Comparison of ENCODE assay signal across 9 cellular contexts in the genomic region with DNA sequence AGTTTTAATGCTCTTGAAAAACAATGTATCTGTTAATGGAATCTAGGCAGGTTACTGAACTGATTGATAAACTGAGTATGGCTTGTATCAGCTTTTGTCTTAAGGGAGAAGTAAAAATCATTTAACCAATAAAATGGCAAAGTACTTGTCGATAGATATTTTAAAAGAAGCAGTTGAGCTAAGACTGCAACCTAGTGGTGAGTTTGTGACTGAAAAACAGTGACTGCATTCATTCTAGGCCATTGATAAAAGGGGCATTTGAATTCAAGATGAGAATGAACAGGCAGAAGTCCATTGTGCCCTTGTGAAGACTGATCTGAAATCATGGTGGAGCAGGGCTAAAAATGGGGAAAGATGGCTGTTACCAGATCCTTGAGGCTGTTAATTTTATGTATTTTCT. TPM values are rescaled to one million over a fixed set of nuclear protein-coding genes. Genes with fewer than 3 reads are reported as not detected.
A peak's percentile ranks its signal among the peaks of the same experiment; 100 is the strongest.
DNase-seq lines count a peak whose midpoint lies in the region; ATAC-seq and TF ChIP-seq lines count a peak whose summit lies in the region.
"Had no signal": no experiment of that assay in that cellular context is flagged by ENCODE, and none has a peak within 500 bp of the region (broad histone marks: within the 10 kb centered on the region; RNA-seq: fewer than 3 reads in every experiment).

No MANE protein-coding gene starts in this region.

- no peaks in the 10 kb centered on the region for H3K4me1 Mint-ChIP-seq in osteocyte (ENCODE audit: unreplicated experiment)
- H3K4me1 Mint-ChIP-seq in activated T-helper 2 cell treated with anti-CD3 and anti-CD28 coated beads, Interferon-gamma antibody, Interleukin-2, Interleukin-4, amounts not matched to agents 10 μg/mL and 5 μg/mL and 100 μg/mL, durations not matched to agents 14 hours and 24 hours and 36 hours (ENCODE audit: low read depth) = peaks cover 6% of the 10 kb centered on the region
- peaks cover 10% of the 10 kb centered on the region for H3K4me1 Mint-ChIP-seq in activated CD8-positive, alpha-beta T cell treated with anti-CD3 and anti-CD28 coated beads for 36 hours (ENCODE audit: low read depth)

- CTCF ChIA-PET in activated CD8-positive, alpha-beta T cell treated with anti-CD3 and anti-CD28 coated beads for 36 hours (lab: Charles Lee) = no interaction called here

- peak; percentile 55 for ATAC-seq in GM19025 (IDR thresholded peaks at IDR 0.05; ENCODE audit: low read depth, unreplicated experiment)
- no peak for ATAC-seq in activated CD8-positive, alpha-beta T cell treated with anti-CD3 and anti-CD28 coated beads for 36 hours

- no peak overlapping the region for H3K4me3 ChIP-seq in LNCaP clone FGC (ENCODE audit: low read depth, low read length)

- H3K27me3 Mint-ChIP-seq in osteocyte (ENCODE audit: unreplicated experiment) = no peaks in the 10 kb centered on the region
- no peaks in the 10 kb centered on the region for H3K27me3 Mint-ChIP-seq in activated T-helper 2 cell treated with anti-CD3 and anti-CD28 coated beads, Interferon-gamma antibody, Interleukin-2, Interleukin-4, amounts not matched to agents 10 μg/mL and 5 μg/mL and 100 μg/mL, durations not matched to agents 14 hours and 24 hours and 36 hours (ENCODE audit: low read depth)
- no peaks in the 10 kb centered on the region for H3K27me3 Mint-ChIP-seq in activated CD8-positive, alpha-beta T cell treated with anti-CD3 and anti-CD28 coated beads for 36 hours
- H3K27me3 Mint-ChIP-seq: stimulated activated naive B cell treated with anti-CD40 and anti-IgM and Interleukin-4, amounts not matched to agents 10 μg/mL and 1 μg/mL and 100 μg/mL, for 72 hours had no signal

- no peaks in the 10 kb centered on the region for H3K36me3 Mint-ChIP-seq in osteocyte (ENCODE audit: unreplicated experiment)
- H3K36me3 Mint-ChIP-seq in activated T-helper 2 cell treated with anti-CD3 and anti-CD28 coated beads, Interferon-gamma antibody, Interleukin-2, Interleukin-4, amounts not matched to agents 10 μg/mL and 5 μg/mL and 100 μg/mL, durations not matched to agents 14 hours and 24 hours and 36 hours (ENCODE audit: low read depth) = no peaks in the 10 kb centered on the region
- H3K36me3 Mint-ChIP-seq in activated CD8-positive, alpha-beta T cell treated with anti-CD3 and anti-CD28 coated beads for 36 hours (ENCODE audit: low read depth) = no peaks in the 10 kb centered on the region
- H3K36me3 Mint-ChIP-seq: stimulated activated naive B cell treated with anti-CD40 and anti-IgM and Interleukin-4, amounts not matched to agents 10 μg/mL and 1 μg/mL and 100 μg/mL, for 72 hours had no signal

- peak; percentile 45 for TF ChIP-seq CTCF in LNCaP clone FGC (IDR thresholded peaks at IDR 0.05; ENCODE audit: control insufficient read depth, extremely low read depth, insufficient read depth)
- peak; percentile 57 for TF ChIP-seq CTCF in osteocyte (IDR thresholded peaks at IDR 0.05)
- TF ChIP-seq CTCF in activated CD8-positive, alpha-beta T cell treated with anti-CD3 and anti-CD28 coated beads for 36 hours (IDR thresholded peaks at IDR 0.05) = no peak

- POLR2A ChIA-PET in activated CD8-positive, alpha-beta T cell treated with anti-CD3 and anti-CD28 coated beads for 36 hours (lab: Charles Lee) = no interaction called here

- intact Hi-C loops in activated T-helper 2 cell treated with anti-CD3 and anti-CD28 coated beads, Interferon-gamma antibody, Interleukin-2, Interleukin-4, amounts not matched to agents 10 μg/mL and 5 μg/mL and 100 μg/mL, durations not matched to agents 14 hours and 24 hours and 36 hours (cut with micrococcal nuclease) = no loop called here
- intact Hi-C loops in activated CD8-positive, alpha-beta T cell treated with anti-CD3 and anti-CD28 coated beads for 36 hours (cut with micrococcal nuclease) = no loop called here

- DNase-seq in AG20443 (ENCODE audit: low spot score) (peak; percentile 29), LNCaP clone FGC (ENCODE audit: low read depth) (no peak), cerebellum (ENCODE audit: low spot score) (peak; percentile 6), osteocyte (ENCODE audit: extremely low spot score, unreplicated experiment) (no peak), GDM1 (lab: John Stamatoyannopoulos, UW) (no peak)
- DNase-seq in activated T-helper 2 cell treated with anti-CD3 and anti-CD28 coated beads, Interferon-gamma antibody, Interleukin-2, Interleukin-4, amounts not matched to agents 10 μg/mL and 5 μg/mL and 100 μg/mL, durations not matched to agents 14 hours and 24 hours and 36 hours (ENCODE audit: low spot score) = no peak
- no peak for DNase-seq in activated CD8-positive, alpha-beta T cell treated with anti-CD3 and anti-CD28 coated beads for 36 hours
- DNase-seq: stimulated activated naive B cell treated with anti-CD40 and anti-IgM and Interleukin-4, amounts not matched to agents 10 μg/mL and 1 μg/mL and 100 μg/mL, for 72 hours had no signal

- no peak overlapping the region for H3K4me3 Mint-ChIP-seq in osteocyte (ENCODE audit: unreplicated experiment)
- no peak overlapping the region for H3K4me3 Mint-ChIP-seq in activated T-helper 2 cell treated with anti-CD3 and anti-CD28 coated beads, Interferon-gamma antibody, Interleukin-2, Interleukin-4, amounts not matched to agents 10 μg/mL and 5 μg/mL and 100 μg/mL, durations not matched to agents 14 hours and 24 hours and 36 hours (ENCODE audit: low read depth)
- H3K4me3 Mint-ChIP-seq in activated CD8-positive, alpha-beta T cell treated with anti-CD3 and anti-CD28 coated beads for 36 hours = no peak overlapping the region
- H3K4me3 Mint-ChIP-seq: stimulated activated naive B cell treated with anti-CD40 and anti-IgM and Interleukin-4, amounts not matched to agents 10 μg/mL and 1 μg/mL and 100 μg/mL, for 72 hours had no signal

- no peaks in the 10 kb centered on the region for H3K9me3 Mint-ChIP-seq in osteocyte (ENCODE audit: unreplicated experiment)
- no peaks in the 10 kb centered on the region for H3K9me3 Mint-ChIP-seq in activated T-helper 2 cell treated with anti-CD3 and anti-CD28 coated beads, Interferon-gamma antibody, Interleukin-2, Interleukin-4, amounts not matched to agents 10 μg/mL and 5 μg/mL and 100 μg/mL, durations not matched to agents 14 hours and 24 hours and 36 hours
- H3K9me3 Mint-ChIP-seq in activated CD8-positive, alpha-beta T cell treated with anti-CD3 and anti-CD28 coated beads for 36 hours = no peaks in the 10 kb centered on the region

- no peak overlapping the region for H3K27ac Mint-ChIP-seq in osteocyte (ENCODE audit: unreplicated experiment)
- H3K27ac Mint-ChIP-seq in activated T-helper 2 cell treated with anti-CD3 and anti-CD28 coated beads, Interferon-gamma antibody, Interleukin-2, Interleukin-4, amounts not matched to agents 10 μg/mL and 5 μg/mL and 100 μg/mL, durations not matched to agents 14 hours and 24 hours and 36 hours = no peak overlapping the region
- no peak overlapping the region for H3K27ac Mint-ChIP-seq in activated CD8-positive, alpha-beta T cell treated with anti-CD3 and anti-CD28 coated beads for 36 hours
- H3K27ac Mint-ChIP-seq: stimulated activated naive B cell treated with anti-CD40 and anti-IgM and Interleukin-4, amounts not matched to agents 10 μg/mL and 1 μg/mL and 100 μg/mL, for 72 hours had no signal

RNA-seq across cellular contexts. Expression of a gene that starts 59.4 kb away (rescaled TPM):
- total RNA-seq in cerebellum (5.2 TPM), osteocyte (0.89 and 1.1 TPM in 2 replicates)
- total RNA-seq in activated T-helper 2 cell treated with anti-CD3 and anti-CD28 coated beads, Interferon-gamma antibody, Interleukin-2, Interleukin-4, amounts not matched to agents 10 μg/mL and 5 μg/mL and 100 μg/mL, durations not matched to agents 14 hours and 24 hours and 36 hours = not detected in 2 replicates
- total RNA-seq in activated CD8-positive, alpha-beta T cell treated with anti-CD3 and anti-CD28 coated beads for 36 hours = not detected

Comparison
In these comparisons a context has a peak if more than half of its experiments do, and no peak if none do; other contexts are left out.
1. DNase-seq: peak in AG20443 (single experiment) and cerebellum (single experiment); none in LNCaP clone FGC (single experiment), osteocyte (single experiment), activated T-helper 2 cell treated with anti-CD3 and anti-CD28 coated beads, Interferon-gamma antibody, Interleukin-2, Interleukin-4, amounts not matched to agents 10 μg/mL and 5 μg/mL and 100 μg/mL, durations not matched to agents 14 hours and 24 hours and 36 hours (single experiment), activated CD8-positive, alpha-beta T cell treated with anti-CD3 and anti-CD28 coated beads for 36 hours (single experiment) and GDM1 (single experiment).